10 cellular contexts compared by ENCODE assay signal in the genomic region with DNA sequence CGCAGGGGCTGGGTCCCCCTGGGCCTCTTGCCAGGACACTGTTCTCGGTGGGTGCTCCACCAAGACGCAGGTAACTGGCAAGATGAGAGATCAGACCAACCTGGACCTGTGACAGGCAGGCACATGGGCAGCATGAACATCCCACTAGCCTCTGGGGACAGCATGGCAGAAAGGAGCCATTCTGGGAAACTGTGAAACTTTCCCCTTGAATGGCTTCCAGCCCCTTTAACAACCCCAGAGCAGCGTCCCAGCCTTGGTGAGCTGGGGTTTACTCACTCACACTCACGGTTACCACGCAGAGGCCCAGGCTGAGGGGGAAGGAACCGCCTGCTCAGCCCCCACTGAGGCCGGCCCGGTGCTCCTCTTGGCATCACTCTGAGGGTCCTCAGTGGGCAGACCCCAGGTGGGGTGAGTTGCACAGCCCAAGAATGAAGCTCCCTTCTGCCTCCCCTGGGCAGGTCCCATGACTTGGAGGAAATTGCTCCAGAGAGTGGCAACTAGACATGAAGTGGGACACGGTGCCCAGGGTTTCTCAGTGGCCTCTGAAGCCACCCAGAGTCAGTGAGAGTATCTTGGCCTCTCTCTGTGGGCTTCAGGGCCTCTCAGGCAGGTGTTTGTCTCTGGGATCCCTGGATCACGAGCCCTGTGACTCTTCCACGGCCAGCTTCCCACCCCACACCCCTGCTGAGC. TPM values are rescaled to one million over a fixed set of nuclear protein-coding genes. Genes with fewer than 3 reads are reported as not detected.
DNase-seq lines count a peak whose midpoint lies in the region; ATAC-seq and TF ChIP-seq lines count a peak whose summit lies in the region.
"Had no signal": no experiment of that assay in that cellular context is flagged by ENCODE, and none has a peak within 500 bp of the region (broad histone marks: within the 10 kb centered on the region; RNA-seq: fewer than 3 reads in every experiment).

No MANE protein-coding gene starts in this region.

- H3K9me3 ChIP-seq in OCI-LY1 (ENCODE audit: low read length): no peaks in the 10 kb centered on the region
- H3K9me3 ChIP-seq: thoracic aorta had no signal

- peak overlapping the region; percentile 18 for H3K4me3 ChIP-seq in OCI-LY1 (ENCODE audit: low read depth, low read length, poor library complexity, severe bottlenecking)
- H3K4me3 ChIP-seq: thoracic aorta had no signal

- CTCF ChIA-PET in Calu3 (lab: Charles Lee): no interaction called here

- no peak for TF ChIP-seq CTCF in OCI-LY1 (IDR thresholded peaks at IDR 0.05; ENCODE audit: low read length)
- TF ChIP-seq CTCF in Calu3 (IDR thresholded peaks at IDR 0.05; ENCODE audit: unreplicated experiment): no peak

- no peak for DNase-seq in T-helper 2 cell treated with Interferon-gamma antibody and Interleukin-4, amounts not matched to agents 5 μg/mL and 100 μg/mL, for 36 hours (ENCODE audit: low spot score)
- no peak for DNase-seq in T-helper 2 cell
- no peak for DNase-seq in sciatic nerve (ENCODE audit: low spot score)
- DNase-seq in Calu3: no peak
- DNase-seq in C1 segment of cervical spinal cord (lab: John Stamatoyannopoulos, UW): no peak
- no peak for DNase-seq in hypothalamus (lab: John Stamatoyannopoulos, UW)
- DNase-seq: NCI-H1417 treated with DMSO at 0.1 percent for 48 hours had no signal

- H3K36me3 ChIP-seq in OCI-LY1 (ENCODE audit: insufficient read depth, low read length): no peaks in the 10 kb centered on the region
- H3K36me3 ChIP-seq: thoracic aorta had no signal

- H3K9me3 Mint-ChIP-seq in T-helper 2 cell treated with Interferon-gamma antibody and Interleukin-4, amounts not matched to agents 5 μg/mL and 100 μg/mL, for 36 hours: no peaks in the 10 kb centered on the region
- peaks cover 2% of the 10 kb centered on the region for H3K9me3 Mint-ChIP-seq in Calu3 (ENCODE audit: low read depth, unreplicated experiment)

- peak overlapping the region; percentile 73 for H3K9ac ChIP-seq in OCI-LY1 (ENCODE audit: low read length)

- H2AFZ ChIP-seq in OCI-LY1 (ENCODE audit: low read length): no peak overlapping the region

- peak overlapping the region; percentile 76 for H3K4me3 Mint-ChIP-seq in T-helper 2 cell treated with Interferon-gamma antibody and Interleukin-4, amounts not matched to agents 5 μg/mL and 100 μg/mL, for 36 hours
- H3K4me3 Mint-ChIP-seq in Calu3 (ENCODE audit: low read depth, unreplicated experiment): no peak overlapping the region

- H3F3A ChIP-seq in OCI-LY1 (ENCODE audit: insufficient read depth, low read length): peaks cover 18% of the 10 kb centered on the region; the same call in 1 of the 2 replicates

- peaks cover 55% of the 10 kb centered on the region for H3K4me1 Mint-ChIP-seq in T-helper 2 cell treated with Interferon-gamma antibody and Interleukin-4, amounts not matched to agents 5 μg/mL and 100 μg/mL, for 36 hours (ENCODE audit: low read depth)
- peaks cover 43% of the 10 kb centered on the region for H3K4me1 Mint-ChIP-seq in Calu3 (ENCODE audit: low read depth, unreplicated experiment)

- H3K36me3 Mint-ChIP-seq in T-helper 2 cell treated with Interferon-gamma antibody and Interleukin-4, amounts not matched to agents 5 μg/mL and 100 μg/mL, for 36 hours (ENCODE audit: low read depth): peaks cover 6% of the 10 kb centered on the region
- H3K36me3 Mint-ChIP-seq in Calu3 (ENCODE audit: insufficient read depth, unreplicated experiment): peaks cover 9% of the 10 kb centered on the region

- no peaks in the 10 kb centered on the region for H4K20me1 ChIP-seq in OCI-LY1 (ENCODE audit: insufficient read depth, low read length)

- no TSS peak for BruUV-seq in Calu3 (replicated peaks; lab: Mats Ljungman, UMichigan)

- no peaks in the 10 kb centered on the region for H3K27me3 Mint-ChIP-seq in T-helper 2 cell treated with Interferon-gamma antibody and Interleukin-4, amounts not matched to agents 5 μg/mL and 100 μg/mL, for 36 hours (ENCODE audit: low read depth)
- no peaks in the 10 kb centered on the region for H3K27me3 Mint-ChIP-seq in Calu3 (ENCODE audit: unreplicated experiment)

- no peaks in the 10 kb centered on the region for H3K27me3 ChIP-seq in OCI-LY1 (ENCODE audit: insufficient read depth, low read length)

- H3K4me2 ChIP-seq in OCI-LY1 (ENCODE audit: low read length): peak overlapping the region; percentile 55

- peak overlapping the region; percentile 96 for H3K27ac ChIP-seq in OCI-LY1 (ENCODE audit: low read depth, low read length, poor library complexity, severe bottlenecking)
- H3K27ac ChIP-seq: thoracic aorta had no signal

- ATAC-seq in HG02610 (IDR thresholded peaks at IDR 0.05; ENCODE audit: unreplicated experiment): peak; percentile 30
- ATAC-seq in sciatic nerve: peak; percentile 4

- no peaks in the 10 kb centered on the region for H3K9me2 ChIP-seq in OCI-LY1 (ENCODE audit: low read depth, low read length)

- no peaks in the 10 kb centered on the region for H3K79me2 ChIP-seq in OCI-LY1 (ENCODE audit: insufficient read depth, low read length)

- H3K4me1 ChIP-seq in OCI-LY1 (ENCODE audit: insufficient read depth, low read length, severe bottlenecking): peaks cover 72% of the 10 kb centered on the region

- H3K27ac Mint-ChIP-seq in T-helper 2 cell treated with Interferon-gamma antibody and Interleukin-4, amounts not matched to agents 5 μg/mL and 100 μg/mL, for 36 hours: peak overlapping the region; percentile 5
- no peak overlapping the region for H3K27ac Mint-ChIP-seq in Calu3 (ENCODE audit: unreplicated experiment)

- intact Hi-C loops in sciatic nerve (cut with DNase I): no loop called here
- intact Hi-C loops in Calu3 (cut with micrococcal nuclease; ENCODE audit: unreplicated experiment): no loop called here

RNA-seq across cellular contexts. Expression of a gene that starts 15.2 kb away (rescaled TPM):
- 150 TPM for total RNA-seq in sciatic nerve
- total RNA-seq in Calu3 (2022): 96.5 and 113 TPM in 2 replicates

RNA-seq across cellular contexts. Expression of a gene that starts 54.5 kb away (rescaled TPM):
- total RNA-seq in sciatic nerve (15.0 TPM), Calu3 (2022) (7.9 and 11.5 TPM in 2 replicates)
